In genomic region chr14:100587763-100588411, GRCh38 we compare ENCODE assay signal across 9 cellular contexts. TPM values are rescaled to one million over a fixed set of nuclear protein-coding genes. Genes with fewer than 3 reads are reported as not detected.
DNase-seq lines count a peak whose midpoint lies in the region; ATAC-seq, FAIRE-seq and TF ChIP-seq lines count a peak whose summit lies in the region.
"Had no signal": no experiment of that assay in that cellular context is flagged by ENCODE, and none has a peak within 500 bp of the region (broad histone marks: within the 10 kb centered on the region; RNA-seq: fewer than 3 reads in every experiment).

No MANE protein-coding gene starts in this region.

- H3K9me3 Mint-ChIP-seq in astrocyte (ENCODE audit: unreplicated experiment) (peaks cover 3% of the 10 kb centered on the region), memory B cell (no peaks in the 10 kb centered on the region)

- CTCF ChIA-PET in HEK293 (lab: Yijun Ruan, JAX): interaction anchor here (0.7 to 1.0 kb wide), 2 partner anchors 198 to 1199 kb away, joined by 3 read pairs; no protein-coding TSS in a partner anchor

- H3K79me2 ChIP-seq in astrocyte (ENCODE audit: insufficient read depth, low read length): no peaks in the 10 kb centered on the region

- H3K4me3 Mint-ChIP-seq in astrocyte (ENCODE audit: unreplicated experiment) (peak overlapping the region; percentile 76), memory B cell (peak overlapping the region; percentile 49)

- H3K27me3 ChIP-seq in BE2C (no peaks in the 10 kb centered on the region; the same call in 1 of the 2 replicates), astrocyte (ENCODE audit: insufficient read depth, low read length) (peaks cover 12% of the 10 kb centered on the region)

- no peaks in the 10 kb centered on the region for H4K20me1 ChIP-seq in astrocyte (ENCODE audit: insufficient read depth, low read length)

- POLR2A ChIA-PET in HEK293 (lab: Yijun Ruan, JAX): no interaction called here

- peak overlapping the region; percentile 52 for H3K4me2 ChIP-seq in astrocyte (ENCODE audit: low read length)

- FAIRE-seq in astrocyte (lab: Jason Lieb, UNC): no peak
- FAIRE-seq: frontal cortex had no signal

- ATAC-seq in memory B cell (ENCODE audit: low read depth) (no peak), HG03045 (IDR thresholded peaks at IDR 0.05; ENCODE audit: unreplicated experiment) (no peak)

- TF ChIP-seq CTCF in BE2C (IDR thresholded peaks at IDR 0.05; ENCODE audit: low read depth, low read length) (no peak), HEK293 (tag by site-specific recombination; IDR thresholded peaks at IDR 0.05) (no peak), astrocyte (IDR thresholded peaks at IDR 0.05; ENCODE audit: insufficient read depth, low read depth, low read length) (no peak)

- H3K27ac ChIP-seq in HEK293 (ENCODE audit: extremely low read depth, low read depth, low read length) (no peak overlapping the region), astrocyte (ENCODE audit: low read depth, low read length) (no peak overlapping the region)

- H3K27me3 Mint-ChIP-seq in astrocyte (ENCODE audit: low read depth, unreplicated experiment): peaks cover 72% of the 10 kb centered on the region
- peaks cover 30% of the 10 kb centered on the region for H3K27me3 Mint-ChIP-seq in memory B cell

- H3K4me1 Mint-ChIP-seq in astrocyte (ENCODE audit: low read depth, unreplicated experiment) (no peaks in the 10 kb centered on the region), memory B cell (no peaks in the 10 kb centered on the region)

- H3K4me3 ChIP-seq in BE2C (ENCODE audit: low read depth, low read length): peak overlapping the region; percentile 38
- no peak overlapping the region; the same call in none of the 2 replicates for H3K4me3 ChIP-seq in HEK293 (ENCODE audit: low read depth, low read length)
- no peak overlapping the region for H3K4me3 ChIP-seq in astrocyte (ENCODE audit: insufficient read depth, low read depth, low read length)

- no peaks in the 10 kb centered on the region for H3K9me3 ChIP-seq in BE2C
- no peaks in the 10 kb centered on the region for H3K9me3 ChIP-seq in HEK293 (ENCODE audit: control insufficient read depth, insufficient read depth, low read depth, low read length)
- H3K9me3 ChIP-seq in astrocyte (ENCODE audit: insufficient read depth, low read depth, low read length): no peaks in the 10 kb centered on the region

- H3K4me1 ChIP-seq in BE2C (peaks cover 14% of the 10 kb centered on the region), HEK293 (ENCODE audit: control insufficient read depth, insufficient read depth, low read length) (no peaks in the 10 kb centered on the region), astrocyte (ENCODE audit: insufficient read depth, low read length) (peaks cover 5% of the 10 kb centered on the region)

- H3K9ac ChIP-seq in astrocyte (ENCODE audit: low read length): no peak overlapping the region

- no peaks in the 10 kb centered on the region for H3K36me3 ChIP-seq in BE2C
- H3K36me3 ChIP-seq in HEK293 (ENCODE audit: control insufficient read depth in 2 of 2, insufficient read depth in 1 of 2, low read length in 2 of 2): no peaks in the 10 kb centered on the region
- H3K36me3 ChIP-seq in astrocyte (ENCODE audit: insufficient read depth, low read length): no peaks in the 10 kb centered on the region

- peak; percentile 55 for DNase-seq in BE2C
- DNase-seq in astrocyte (ENCODE audit: low read depth): no peak
- no peak for DNase-seq in memory B cell (ENCODE audit: low spot score in 2 of 2)
- DNase-seq in cerebellar cortex (ENCODE audit: low spot score): no peak
- no peak for DNase-seq in AG08395 (ENCODE audit: low spot score)
- DNase-seq in COLO829 (ENCODE audit: low spot score): no peak

- H3K27ac Mint-ChIP-seq in astrocyte (ENCODE audit: unreplicated experiment) (no peak overlapping the region), memory B cell (no peak overlapping the region)

- H3K36me3 Mint-ChIP-seq in astrocyte (ENCODE audit: low read depth, unreplicated experiment): peaks cover under 1% of the 10 kb centered on the region
- H3K36me3 Mint-ChIP-seq in memory B cell: no peaks in the 10 kb centered on the region

- H2AFZ ChIP-seq in astrocyte (ENCODE audit: low read depth, low read length): no peak overlapping the region

TF ChIP-seq in HEK293, 187 proteins besides CTCF, POLR2A, EP300 and RAD21 (continues in another document):
- TF ChIP-seq ZNF837 (tag by site-specific recombination; IDR thresholded peaks at IDR 0.05) (no peak), RBAK (tag by site-specific recombination; IDR thresholded peaks at IDR 0.05) (no peak), HOXD13 (CRISPR knock-in tag; IDR thresholded peaks at IDR 0.05; ENCODE audit: borderline replicate concordance) (no peak), ZXDB (tag by site-specific recombination; IDR thresholded peaks at IDR 0.05) (no peak), ZNF16 (tag by site-specific recombination; IDR thresholded peaks at IDR 0.05; ENCODE audit: low read depth) (no peak), PATZ1 (tag by site-specific recombination; IDR thresholded peaks at IDR 0.05) (no peak), ZNF580 (tag by site-specific recombination; IDR thresholded peaks at IDR 0.05) (no peak), ZNF24 (tag by site-specific recombination; IDR thresholded peaks at IDR 0.05) (peak; percentile 6), ZNF211 (tag by site-specific recombination; IDR thresholded peaks at IDR 0.05; ENCODE audit: low read depth) (no peak), ZNF513 (tag by site-specific recombination; IDR thresholded peaks at IDR 0.05) (no peak), GLIS1 (tag by site-specific recombination; IDR thresholded peaks at IDR 0.05) (peak; percentile 66), GFI1B (tag by site-specific recombination; IDR thresholded peaks at IDR 0.05) (no peak), ZNF645 (tag by site-specific recombination; IDR thresholded peaks at IDR 0.05) (no peak), GLIS2 (tag by site-specific recombination; IDR thresholded peaks at IDR 0.05) (no peak), ZNF26 (tag by site-specific recombination; IDR thresholded peaks at IDR 0.05) (no peak), ZNF121 (tag by site-specific recombination; IDR thresholded peaks at IDR 0.05) (no peak)

RNA-seq across cellular contexts. Expression of gene BEGAIN, which starts 0.7 kb away (rescaled TPM):
- 178 TPM for polyA plus RNA-seq in BE2C (2012; ENCODE audit: insufficient read depth, insufficient read length, low read depth)
- total RNA-seq in astrocyte: 0.54 and 0.89 TPM in 2 replicates
